In the genomic region with DNA sequence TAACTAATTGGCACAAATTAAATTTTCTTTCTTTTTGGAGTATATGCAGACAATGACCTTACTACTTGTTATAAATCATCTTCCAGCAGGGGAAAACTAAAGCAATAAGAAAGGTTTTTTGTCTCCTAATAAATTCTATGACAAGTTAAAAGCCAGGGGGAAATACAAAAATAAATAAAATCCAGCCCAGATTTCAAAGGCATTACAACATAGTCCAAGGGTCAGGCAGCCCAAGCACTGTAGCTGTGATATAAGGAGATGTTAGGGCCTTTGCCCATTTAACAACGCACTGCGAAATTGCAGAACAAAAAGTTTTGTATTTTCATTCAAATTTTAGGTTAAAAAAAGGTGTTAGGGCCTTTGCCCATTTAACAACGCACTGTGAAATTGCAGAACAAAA, we compare ENCODE assay signal across 12 cellular contexts. TPM values are rescaled to one million over a fixed set of nuclear protein-coding genes. Genes with fewer than 3 reads are reported as not detected.
"Had no signal": no experiment of that assay in that cellular context is flagged by ENCODE, and none has a peak within 500 bp of the region (broad histone marks: within the 10 kb centered on the region; RNA-seq: fewer than 3 reads in every experiment).

No MANE protein-coding gene starts in this region.

- DNase-seq: activated CD4-positive, alpha-beta memory T cell treated with anti-CD3 and anti-CD28 coated beads for 36 hours; activated CD4-positive, alpha-beta T cell treated with anti-CD3 and anti-CD28 coated beads for 1 hour; activated naive CD8-positive, alpha-beta T cell treated with anti-CD3 and anti-CD28 coated beads, Interleukin-2, amount 10 ng/mL, durations not matched to agents 7 days and 5 days; activated T-cell treated with anti-CD3 and anti-CD28 coated beads, Interleukin-2, amount 50 U/mL, for 48 hours; effector CD4-positive, alpha-beta T cell; gastrocnemius medialis; heart right ventricle; lower lobe of right lung; natural killer cell; ovary; thyroid gland had no signal

- H3K27ac Mint-ChIP-seq: activated CD4-positive, alpha-beta memory T cell treated with anti-CD3 and anti-CD28 coated beads for 36 hours; activated naive CD8-positive, alpha-beta T cell treated with anti-CD3 and anti-CD28 coated beads, Interleukin-2, amount 10 ng/mL, durations not matched to agents 7 days and 5 days; natural killer cell; stimulated activated effector memory CD8-positive, alpha-beta T cell treated with anti-CD3 and anti-CD28 coated beads, Interleukin-12 subunit alpha, Interleukin-12 subunit beta, amount 100 ng/mL, for 72 hours had no signal

- H3K4me3 Mint-ChIP-seq: activated CD4-positive, alpha-beta memory T cell treated with anti-CD3 and anti-CD28 coated beads for 36 hours; activated naive CD8-positive, alpha-beta T cell treated with anti-CD3 and anti-CD28 coated beads, Interleukin-2, amount 10 ng/mL, durations not matched to agents 7 days and 5 days; natural killer cell; stimulated activated effector memory CD8-positive, alpha-beta T cell treated with anti-CD3 and anti-CD28 coated beads, Interleukin-12 subunit alpha, Interleukin-12 subunit beta, amount 100 ng/mL, for 72 hours had no signal

- H3K36me3 Mint-ChIP-seq: activated CD4-positive, alpha-beta memory T cell treated with anti-CD3 and anti-CD28 coated beads for 36 hours; activated naive CD8-positive, alpha-beta T cell treated with anti-CD3 and anti-CD28 coated beads, Interleukin-2, amount 10 ng/mL, durations not matched to agents 7 days and 5 days; natural killer cell; stimulated activated effector memory CD8-positive, alpha-beta T cell treated with anti-CD3 and anti-CD28 coated beads, Interleukin-12 subunit alpha, Interleukin-12 subunit beta, amount 100 ng/mL, for 72 hours had no signal

- H3K4me1 Mint-ChIP-seq: activated naive CD8-positive, alpha-beta T cell treated with anti-CD3 and anti-CD28 coated beads, Interleukin-2, amount 10 ng/mL, durations not matched to agents 7 days and 5 days; natural killer cell; stimulated activated effector memory CD8-positive, alpha-beta T cell treated with anti-CD3 and anti-CD28 coated beads, Interleukin-12 subunit alpha, Interleukin-12 subunit beta, amount 100 ng/mL, for 72 hours had no signal

- H3K27me3 Mint-ChIP-seq: activated CD4-positive, alpha-beta memory T cell treated with anti-CD3 and anti-CD28 coated beads for 36 hours had no signal

- H3K9me3 Mint-ChIP-seq: activated CD4-positive, alpha-beta memory T cell treated with anti-CD3 and anti-CD28 coated beads for 36 hours; activated naive CD8-positive, alpha-beta T cell treated with anti-CD3 and anti-CD28 coated beads, Interleukin-2, amount 10 ng/mL, durations not matched to agents 7 days and 5 days; natural killer cell; stimulated activated effector memory CD8-positive, alpha-beta T cell treated with anti-CD3 and anti-CD28 coated beads, Interleukin-12 subunit alpha, Interleukin-12 subunit beta, amount 100 ng/mL, for 72 hours had no signal

RNA-seq across cellular contexts. Expression of a gene that starts 27.5 kb away (rescaled TPM):
- total RNA-seq: activated naive CD8-positive, alpha-beta T cell treated with anti-CD3 and anti-CD28 coated beads, Interleukin-2, amount 10 ng/mL, durations not matched to agents 7 days and 5 days had no signal
